ENCODE assay signal across 19 cellular contexts in genomic region chr4:7887415-7887814, GRCh38.
"Had no signal": no experiment of that assay in that cellular context is flagged by ENCODE, and none has a peak within 500 bp of the region (broad histone marks: within the 10 kb centered on the region; RNA-seq: fewer than 3 reads in every experiment).

No MANE protein-coding gene starts in this region.

- H3K9me3 ChIP-seq: psoas muscle, right lobe of liver had no signal

- H3K4me3 Mint-ChIP-seq: activated CD8-positive, alpha-beta T cell treated with anti-CD3 and anti-CD28 coated beads, Interleukin-2, amount 10 ng/mL, durations not matched to agents 7 days and 5 days; dendritic cell treated with granulocyte-macrophage colony-stimulating factor and Interleukin-4, amounts not matched to agents 40 ng/mL and 50 ng/mL, for 4 days; natural killer cell treated with Interleukin-12 subunit alpha and Interleukin-12 subunit beta and Interleukin-15 and Interleukin-18, amount 100 ng/mL, for 72 hours; WTC11 had no signal

- H3K27ac Mint-ChIP-seq: activated CD8-positive, alpha-beta T cell treated with anti-CD3 and anti-CD28 coated beads, Interleukin-2, amount 10 ng/mL, durations not matched to agents 7 days and 5 days; activated naive CD4-positive, alpha-beta T cell treated with anti-CD3 and anti-CD28 coated beads, Interleukin-2, amount 50 U/mL, for 72 hours; dendritic cell treated with granulocyte-macrophage colony-stimulating factor and Interleukin-4, amounts not matched to agents 40 ng/mL and 50 ng/mL, for 4 days; natural killer cell treated with Interleukin-12 subunit alpha and Interleukin-12 subunit beta and Interleukin-15 and Interleukin-18, amount 100 ng/mL, for 72 hours; WTC11 had no signal

- H3K4me3 ChIP-seq: body of pancreas, left lung, mucosa of descending colon, psoas muscle, right lobe of liver, spleen had no signal

- H3K27me3 ChIP-seq: body of pancreas, left lung, right lobe of liver, spleen had no signal

- FAIRE-seq: TTC549 had no signal

- DNase-seq: activated CD4-positive, alpha-beta T cell treated with anti-CD3 and anti-CD28 coated beads for 48 hours; activated CD8-positive, alpha-beta memory T cell treated with anti-CD3 and anti-CD28 coated beads, Interleukin-2, amount 50 U/mL, for 4 hours; activated CD8-positive, alpha-beta T cell treated with anti-CD3 and anti-CD28 coated beads, Interleukin-2, amount 10 ng/mL, durations not matched to agents 7 days and 5 days; activated effector memory CD4-positive, alpha-beta T cell treated with anti-CD3 and anti-CD28 coated beads, Interleukin-2, amount 50 U/mL, for 16 hours; activated T-cell treated with anti-CD3 and anti-CD28 coated beads, Interleukin-2, amount 50 U/mL, for 48 hours; body of pancreas; hippocampal formation; left lung; mucosa of descending colon; nucleus accumbens; psoas muscle; right lobe of liver; spleen; SW 1271 had no signal

- ATAC-seq: activated CD8-positive, alpha-beta T cell treated with anti-CD3 and anti-CD28 coated beads, Interleukin-2, amount 10 ng/mL, durations not matched to agents 7 days and 5 days; activated naive CD4-positive, alpha-beta T cell treated with anti-CD3 and anti-CD28 coated beads, Interleukin-2, amount 50 U/mL, for 72 hours; body of pancreas; left lung; mucosa of descending colon; natural killer cell treated with Interleukin-12 subunit alpha and Interleukin-12 subunit beta and Interleukin-15 and Interleukin-18, amount 100 ng/mL, for 72 hours; psoas muscle; right lobe of liver; WTC11 had no signal

- H3K9me3 Mint-ChIP-seq: dendritic cell treated with granulocyte-macrophage colony-stimulating factor and Interleukin-4, amounts not matched to agents 40 ng/mL and 50 ng/mL, for 4 days; natural killer cell treated with Interleukin-12 subunit alpha and Interleukin-12 subunit beta and Interleukin-15 and Interleukin-18, amount 100 ng/mL, for 72 hours had no signal

- H3K4me1 ChIP-seq: psoas muscle, right lobe of liver had no signal

- H3K27ac ChIP-seq: body of pancreas, left lung, psoas muscle, right lobe of liver, spleen had no signal

- H3K36me3 ChIP-seq: left lung, right lobe of liver, spleen had no signal
